In genomic region chr6:156767603-156768467, GRCh38 we compare ENCODE assay signal across 9 cellular contexts. TPM values are rescaled to one million over a fixed set of nuclear protein-coding genes. Genes with fewer than 3 reads are reported as not detected.
A peak's percentile ranks its signal among the peaks of the same experiment; 100 is the strongest.
DNase-seq lines count a peak whose midpoint lies in the region; ATAC-seq and TF ChIP-seq lines count a peak whose summit lies in the region.
"Had no signal": no experiment of that assay in that cellular context is flagged by ENCODE, and none has a peak within 500 bp of the region (broad histone marks: within the 10 kb centered on the region; RNA-seq: fewer than 3 reads in every experiment).

No MANE protein-coding gene starts in this region.

- H3K27ac ChIP-seq in spleen, result peak overlapping the region in 3 of 8 donors; percentile 14 to 65 (median 48)

- intact Hi-C loops in spleen (cut with DNase I; ENCODE audit: low total_unique reads), result loop anchor here (10.0 kb wide), 1 partner anchor 203 kb away; no protein-coding TSS in a partner anchor

- H3K9me3 Mint-ChIP-seq in endothelial cell (ENCODE audit: unreplicated experiment), result no peaks in the 10 kb centered on the region

- peaks cover 10% of the 10 kb centered on the region for H3K27me3 Mint-ChIP-seq in endothelial cell (ENCODE audit: unreplicated experiment)

- 75 to 84% (median 77%) methylated on average over 9 of the region's 9 CpGs for WGBS in spleen, 5 donors

- peak; percentile 93 for ATAC-seq in GM18867 (IDR thresholded peaks at IDR 0.05; ENCODE audit: unreplicated experiment)
- peak; percentile 95 for ATAC-seq in GM21786 (IDR thresholded peaks at IDR 0.05; ENCODE audit: unreplicated experiment)
- peak; percentile 88 for ATAC-seq in HG03565 (IDR thresholded peaks at IDR 0.05; ENCODE audit: unreplicated experiment)

- H3K4me1 Mint-ChIP-seq in endothelial cell (ENCODE audit: unreplicated experiment), result peaks cover 23% of the 10 kb centered on the region

- TF ChIP-seq CTCF in spleen (IDR thresholded peaks at IDR 0.05 in 8 of 11, conservative IDR thresholded peaks at IDR 0.05 in 3 of 11) (no peak), endothelial cell (IDR thresholded peaks at IDR 0.05; ENCODE audit: unreplicated experiment) (no peak)

- no peak overlapping the region for H3K4me3 Mint-ChIP-seq in endothelial cell (ENCODE audit: unreplicated experiment)

- H3K36me3 Mint-ChIP-seq in endothelial cell (ENCODE audit: low read depth, unreplicated experiment), result no peaks in the 10 kb centered on the region

- H3K9me3 ChIP-seq in spleen, result no peaks in the 10 kb centered on the region

- no peak overlapping the region for H3K27ac Mint-ChIP-seq in endothelial cell (ENCODE audit: unreplicated experiment)

- peaks cover 0 to 15% (median 4%) of the 10 kb centered on the region in 6 donors for H3K4me1 ChIP-seq in spleen

- H3K36me3 ChIP-seq in spleen, result no peaks in the 10 kb centered on the region

- TF ChIP-seq POLR2A in spleen (IDR thresholded peaks at IDR 0.05), result no peak

- H3K27me3 ChIP-seq in spleen (replicated peaks in 1 of 7), result no peaks in the 10 kb centered on the region

- H3K4me3 ChIP-seq in spleen, result no peak overlapping the region

- DNase-seq in hepatic stellate cell (ENCODE audit: low spot score), result peak; percentile 24
- DNase-seq in H4 (ENCODE audit: low spot score), result no peak
- no peak for DNase-seq in DMS153 (lab: John Stamatoyannopoulos, UW)
- no peak for DNase-seq in spleen
- no peak for DNase-seq in endothelial cell (ENCODE audit: low spot score)
- DNase-seq: anterior cingulate cortex had no signal

RNA-seq across cellular contexts. Expression of gene ARID1B, which starts 9.3 kb away (rescaled TPM):
- 5.6 and 8.0 TPM in 2 replicates for total RNA-seq in H4 (2014; rRNA removed; shearing (Covaris generic))
- total RNA-seq in spleen (100 to 1,000 TPM; 123 to 223 (median 149) TPM), endothelial cell (ENCODE audit: unreplicated experiment) (104 TPM)
- 10 to 100 TPM; 17.7 to 29.1 (median 18.9) TPM for polyA plus RNA-seq in spleen

Comparison
In these comparisons a context has a peak if more than half of its experiments do, and no peak if none do; other contexts are left out.
1. RNA of gene ARID1B, which starts 9.3 kb away (total RNA-seq): 123 to 223 TPM in spleen and 104 TPM in endothelial cell (single experiment); 5.6 to 8.0 TPM in H4; every median in the first group is over 10 times any median in the second.
2. Peak in every context shown above with its lines, with median percentiles within 50 percentile points of each other: ATAC-seq.